In genomic region chr5:76789991-76790571, GRCh38 we compare ENCODE assay signal across 10 cellular contexts. TPM values are rescaled to one million over a fixed set of nuclear protein-coding genes. Genes with fewer than 3 reads are reported as not detected.
A peak's percentile ranks its signal among the peaks of the same experiment; 100 is the strongest.
DNase-seq lines count a peak whose midpoint lies in the region; ATAC-seq and TF ChIP-seq lines count a peak whose summit lies in the region.
"Had no signal": no experiment of that assay in that cellular context is flagged by ENCODE, and none has a peak within 500 bp of the region (broad histone marks: within the 10 kb centered on the region; RNA-seq: fewer than 3 reads in every experiment).

No MANE protein-coding gene starts in this region.

- intact Hi-C loops in Right ventricle myocardium superior (cut with DNase I) (no loop called here), Right ventricle myocardium inferior (cut with DNase I) (no loop called here), uterus (cut with DNase I; ENCODE audit: low total_unique reads) (no loop called here)

- H3K4me3 ChIP-seq in lung (no peak overlapping the region), uterus (no peak overlapping the region)

- H3K27ac Mint-ChIP-seq in brain: peak overlapping the region in 4 of 5 experiments; percentile 8 to 96 (median 82)

- no peaks in the 10 kb centered on the region for H3K36me3 Mint-ChIP-seq in brain

- H3K9me3 ChIP-seq in lung (ENCODE audit: control insufficient read depth in 2 of 2, insufficient read depth in 1 of 2, low read length in 1 of 2): no peaks in the 10 kb centered on the region
- no peaks in the 10 kb centered on the region for H3K9me3 ChIP-seq in uterus

- H3K36me3 ChIP-seq in lung (ENCODE audit: control insufficient read depth in 2 of 2, insufficient read depth in 2 of 2, low read length in 2 of 2) (no peaks in the 10 kb centered on the region), uterus (no peaks in the 10 kb centered on the region)

- DNase-seq in Right ventricle myocardium superior: peak; percentile 45
- no peak for DNase-seq in Right ventricle myocardium inferior (ENCODE audit: missing footprints)
- DNase-seq in lung (ENCODE audit: low spot score): no peak
- DNase-seq in uterus: no peak
- DNase-seq in GM20000 (ENCODE audit: low spot score): no peak
- DNase-seq in anterior cingulate cortex (lab: John Stamatoyannopoulos, UW): no peak
- DNase-seq: COR-L47, NCI-H1417 treated with DMSO at 0.1 percent for 48 hours had no signal

- WGBS in lung, 2 donors: 84 to 94% methylated on average over 8 of the region's 8 CpGs

- H3K4me1 ChIP-seq in lung (ENCODE audit: control insufficient read depth in 2 of 2, insufficient read depth in 2 of 2, low read length in 2 of 2): peaks cover 10 to 11% of the 10 kb centered on the region in 2 donors
- H3K4me1 ChIP-seq in uterus: no peaks in the 10 kb centered on the region

- TF ChIP-seq CTCF in brain (conservative IDR thresholded peaks at IDR 0.05) (no peak), lung (IDR thresholded peaks at IDR 0.05; ENCODE audit: control extremely low read depth, extremely low read depth) (no peak), uterus (IDR thresholded peaks at IDR 0.05) (no peak), GM20000 (IDR thresholded peaks at IDR 0.05; ENCODE audit: extremely low read depth, missing control alignments) (no peak)

- ATAC-seq in Right ventricle myocardium superior (ENCODE audit: poor library complexity) (no peak), Right ventricle myocardium inferior (no peak), lung (ENCODE audit: insufficient read depth, low FRiP score) (no peak), HG02588 (IDR thresholded peaks at IDR 0.05; ENCODE audit: unreplicated experiment) (no peak)

- peak overlapping the region in 1 of 5 experiments; percentile 11 for H3K4me3 Mint-ChIP-seq in brain

- peaks cover 0 to 3% (median 0%) of the 10 kb centered on the region in 5 experiments for H3K9me3 Mint-ChIP-seq in brain

- H3K4me1 Mint-ChIP-seq in brain: peaks cover 50% of the 10 kb centered on the region

- H3K27ac ChIP-seq in lung (ENCODE audit: low read depth in 1 of 2, low read length in 1 of 2) (peak overlapping the region; percentile 80 to 83), uterus (peak overlapping the region; percentile 31 to 42)

- H3K27me3 Mint-ChIP-seq in brain: peaks cover 4% of the 10 kb centered on the region

- TF ChIP-seq POLR2A in uterus (IDR thresholded peaks at IDR 0.05): no peak

- H3K27me3 ChIP-seq in lung (ENCODE audit: control insufficient read depth, insufficient read depth) (no peaks in the 10 kb centered on the region), uterus (no peaks in the 10 kb centered on the region)

RNA-seq across cellular contexts. Expression of gene F2RL1, which starts 28.7 kb away (rescaled TPM):
- total RNA-seq in Right ventricle myocardium superior: 0.62 TPM
- 0.73 TPM for total RNA-seq in Right ventricle myocardium inferior
- polyA plus RNA-seq in brain (ENCODE audit: insufficient read depth, low read depth, low replicate concordance): 0.42 TPM
- 10 to 100 TPM in 1 of 2 donors, 1 to 10 TPM in 1; 5.5 to 19.2 TPM for total RNA-seq in lung
- 1 to 10 TPM; 3.8 to 5.3 TPM for polyA plus RNA-seq in lung
- total RNA-seq in uterus: 1 to 10 TPM in 2 of 4 donors, under 1 TPM in 1, not detected in 1; 0.24 to 3.3 (median 2.1) TPM

RNA-seq across cellular contexts. Expression of gene S100Z, which starts 59.7 kb away (rescaled TPM):
- total RNA-seq in Right ventricle myocardium superior: not detected
- not detected for total RNA-seq in Right ventricle myocardium inferior
- polyA plus RNA-seq in brain (ENCODE audit: insufficient read depth, low read depth, low replicate concordance): not detected
- total RNA-seq in lung: 1 to 10 TPM; 1.3 to 1.9 TPM
- polyA plus RNA-seq in lung: 1 to 10 TPM in 1 of 2 donors, under 1 TPM in 1; 0.77 to 1.7 TPM
- under 1 TPM in 1 of 4 donors, not detected in 3; 0.35 TPM for total RNA-seq in uterus
